In genomic region chr13:50208826-50209335, GRCh38 we compare ENCODE assay signal across 8 cellular contexts.
DNase-seq lines count a peak whose midpoint lies in the region; ATAC-seq and TF ChIP-seq lines count a peak whose summit lies in the region.

No MANE protein-coding gene starts in this region.

- CTCF ChIA-PET in RWPE1 (lab: Yijun Ruan, JAX), result interaction anchor here (0.6 kb wide), 1 partner anchor 1960 kb away, joined by 3 read pairs; no protein-coding TSS in a partner anchor

- H4K20me1 ChIP-seq in GM23338 (replicated peaks; ENCODE audit: insufficient read depth), result no peaks in the 10 kb centered on the region

- ATAC-seq in GM23338 (peak; percentile 98), GM21423 (IDR thresholded peaks at IDR 0.05; ENCODE audit: unreplicated experiment) (no peak)

- H3K4me1 Mint-ChIP-seq in GM23338, result peaks cover 14% of the 10 kb centered on the region; the same call in 2 of the 3 replicates

- TF ChIP-seq POLR2A in erythroblast (IDR thresholded peaks at IDR 0.05; ENCODE audit: low read length), result no peak

- H3K9me3 ChIP-seq in muscle layer of duodenum (ENCODE audit: control insufficient read depth in 1 of 2, low read length in 2 of 2), result peaks cover 4% of the 10 kb centered on the region in 2 donors

- H3F3A ChIP-seq in GM23338 (replicated peaks; ENCODE audit: low read depth), result no peaks in the 10 kb centered on the region

- no peaks in the 10 kb centered on the region for H3K36me3 ChIP-seq in ACC112 (ENCODE audit: insufficient read depth, low read length)
- peaks cover 4% of the 10 kb centered on the region; the same call in 1 of the 2 replicates for H3K36me3 ChIP-seq in GM23338 (ENCODE audit: insufficient read depth)
- H3K36me3 ChIP-seq in muscle layer of duodenum (ENCODE audit: control insufficient read depth in 1 of 2, insufficient read depth in 2 of 2, low read length in 2 of 2), result no peaks in the 10 kb centered on the region

- peak overlapping the region; percentile 61 for H2AFZ ChIP-seq in ACC112 (ENCODE audit: low read length, unreplicated experiment)
- H2AFZ ChIP-seq in GM23338, result peak overlapping the region; percentile 70

- peak overlapping the region; percentile 95 for H3K27ac Mint-ChIP-seq in GM23338

- H3K79me2 ChIP-seq in ACC112 (ENCODE audit: control insufficient read depth, insufficient read depth, low read length, unreplicated experiment), result no peaks in the 10 kb centered on the region
- H3K79me2 ChIP-seq in GM23338 (replicated peaks; ENCODE audit: insufficient read depth), result no peaks in the 10 kb centered on the region

- peak overlapping the region; percentile 33; the same call in 1 of the 2 replicates for H3K4me2 ChIP-seq in GM23338

- H3K4me3 ChIP-seq in ACC112 (ENCODE audit: low read depth, low read length), result peak overlapping the region; percentile 65
- no peak overlapping the region; the same call in 1 of the 2 replicates for H3K4me3 ChIP-seq in GM23338
- H3K4me3 ChIP-seq in muscle layer of duodenum (ENCODE audit: low read depth in 1 of 2, low read length in 2 of 2), result peak overlapping the region; percentile 24 to 50

- TF ChIP-seq CTCF in GM23338 (conservative IDR thresholded peaks at IDR 0.05; ENCODE audit: low read depth in 2 of 2), result no peak
- no peak for TF ChIP-seq CTCF in RWPE1 (conservative IDR thresholded peaks at IDR 0.05; ENCODE audit: low read depth)

- no peaks in the 10 kb centered on the region for H3K27me3 ChIP-seq in ACC112 (ENCODE audit: insufficient read depth, low read length)
- no peaks in the 10 kb centered on the region for H3K27me3 ChIP-seq in GM23338 (ENCODE audit: insufficient read depth)
- H3K27me3 ChIP-seq in muscle layer of duodenum (ENCODE audit: low read depth, low read length), result no peaks in the 10 kb centered on the region

- H3K36me3 Mint-ChIP-seq in GM23338 (ENCODE audit: low read depth), result peaks cover 7% of the 10 kb centered on the region; the same call in 2 of the 3 replicates

- H3K27ac ChIP-seq in ACC112 (ENCODE audit: low read depth, low read length), result peak overlapping the region; percentile 87
- H3K27ac ChIP-seq in GM23338 (ENCODE audit: low read depth), result no peak overlapping the region; the same call in 1 of the 2 replicates
- peak overlapping the region; percentile 75 for H3K27ac ChIP-seq in RWPE1
- H3K27ac ChIP-seq in muscle layer of duodenum (ENCODE audit: low read length), result no peak overlapping the region

- POLR2A ChIA-PET in RWPE1 (lab: Yijun Ruan, JAX; ENCODE audit: low non-redundant PET), result no interaction called here

- H3K4me3 Mint-ChIP-seq in GM23338, result no peak overlapping the region; the same call in 2 of the 3 replicates

- peak; percentile 54 for DNase-seq in GM23338 (ENCODE audit: low spot score)
- DNase-seq in RWPE1 (ENCODE audit: low spot score), result no peak
- peak; percentile 4 to 19 for DNase-seq in erythroblast (lab: John Stamatoyannopoulos, UW)
- DNase-seq in NCI-H2029 treated with DMSO at 0.1 percent for 48 hours (lab: John Stamatoyannopoulos, UW), result no peak
- no peak for DNase-seq in stimulated activated CD4-positive, alpha-beta T cell treated with anti-CD3 and anti-CD28 coated beads, Interleukin-1b, Interleukin-23, amount 100 ng/mL, for 48 hours

- H3K9me2 ChIP-seq in GM23338 (ENCODE audit: insufficient read depth), result no peaks in the 10 kb centered on the region

- H3K9me3 Mint-ChIP-seq in GM23338, result peaks cover 10% of the 10 kb centered on the region

- peaks cover 18% of the 10 kb centered on the region for H3K4me1 ChIP-seq in ACC112 (ENCODE audit: control insufficient read depth, insufficient read depth, low read length, unreplicated experiment)
- peaks cover 8% of the 10 kb centered on the region; the same call in 1 of the 2 replicates for H3K4me1 ChIP-seq in GM23338 (ENCODE audit: insufficient read depth)
- peaks cover 0 to 9% of the 10 kb centered on the region in 2 donors for H3K4me1 ChIP-seq in muscle layer of duodenum (ENCODE audit: control insufficient read depth in 1 of 2, insufficient read depth in 2 of 2, low read length in 2 of 2)

- peaks cover 5% of the 10 kb centered on the region for H3K27me3 Mint-ChIP-seq in GM23338 (ENCODE audit: insufficient read depth, low read depth, poor library complexity)

TF ChIP-seq in GM23338, 12 proteins besides CTCF, POLR2A, EP300 and RAD21:
- TF ChIP-seq JUNB (IDR thresholded peaks at IDR 0.05; ENCODE audit: unreplicated experiment) (peak; percentile 77), ETS1 (IDR thresholded peaks at IDR 0.05) (no peak)
TF ChIP-seq in GM23338: peak in this region for 1.

Comparison
In these comparisons a context has a peak if more than half of its experiments do, and no peak if none do; other contexts are left out.
1. H3K27ac ChIP-seq: peak in ACC112 (single experiment) and RWPE1 (single experiment); none in GM23338 (single experiment) and muscle layer of duodenum (single experiment).
2. DNase-seq: peak in GM23338 (single experiment) and erythroblast (2 of 2); none in RWPE1 (single experiment), NCI-H2029 treated with DMSO at 0.1 percent for 48 hours (single experiment) and stimulated activated CD4-positive, alpha-beta T cell treated with anti-CD3 and anti-CD28 coated beads, Interleukin-1b, Interleukin-23, amount 100 ng/mL, for 48 hours (single experiment).